ENCODE assay signal across 8 cellular contexts in the genomic region with DNA sequence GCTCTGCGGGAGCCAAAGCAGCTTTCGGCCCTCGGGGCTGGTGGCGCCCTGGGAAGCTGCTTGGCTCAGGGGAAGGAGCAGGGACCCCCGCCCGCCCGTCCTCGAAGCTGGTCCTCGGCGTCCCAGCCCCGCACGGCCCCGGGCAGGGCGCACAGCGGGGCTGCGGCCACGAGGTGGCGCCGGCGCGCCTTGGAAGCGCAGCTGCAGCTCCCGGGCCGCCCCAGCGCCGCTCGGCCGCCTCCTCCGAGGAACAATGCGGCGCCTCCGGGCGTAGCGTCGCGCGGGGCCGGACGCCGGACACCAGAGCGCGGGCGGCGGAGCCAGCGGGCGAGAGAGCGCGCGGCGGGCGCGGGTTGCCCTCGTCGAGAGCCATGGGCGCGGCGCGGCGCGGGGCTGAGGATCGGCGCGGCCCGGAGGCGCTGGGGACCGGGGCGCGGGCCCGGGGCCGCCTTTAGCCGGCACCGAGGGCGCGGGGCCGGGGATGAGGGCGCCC. TPM values are rescaled to one million over a fixed set of nuclear protein-coding genes. Genes with fewer than 3 reads are reported as not detected.
DNase-seq lines count a peak whose midpoint lies in the region; ATAC-seq lines count a peak whose summit lies in the region.

A gene with protein sequence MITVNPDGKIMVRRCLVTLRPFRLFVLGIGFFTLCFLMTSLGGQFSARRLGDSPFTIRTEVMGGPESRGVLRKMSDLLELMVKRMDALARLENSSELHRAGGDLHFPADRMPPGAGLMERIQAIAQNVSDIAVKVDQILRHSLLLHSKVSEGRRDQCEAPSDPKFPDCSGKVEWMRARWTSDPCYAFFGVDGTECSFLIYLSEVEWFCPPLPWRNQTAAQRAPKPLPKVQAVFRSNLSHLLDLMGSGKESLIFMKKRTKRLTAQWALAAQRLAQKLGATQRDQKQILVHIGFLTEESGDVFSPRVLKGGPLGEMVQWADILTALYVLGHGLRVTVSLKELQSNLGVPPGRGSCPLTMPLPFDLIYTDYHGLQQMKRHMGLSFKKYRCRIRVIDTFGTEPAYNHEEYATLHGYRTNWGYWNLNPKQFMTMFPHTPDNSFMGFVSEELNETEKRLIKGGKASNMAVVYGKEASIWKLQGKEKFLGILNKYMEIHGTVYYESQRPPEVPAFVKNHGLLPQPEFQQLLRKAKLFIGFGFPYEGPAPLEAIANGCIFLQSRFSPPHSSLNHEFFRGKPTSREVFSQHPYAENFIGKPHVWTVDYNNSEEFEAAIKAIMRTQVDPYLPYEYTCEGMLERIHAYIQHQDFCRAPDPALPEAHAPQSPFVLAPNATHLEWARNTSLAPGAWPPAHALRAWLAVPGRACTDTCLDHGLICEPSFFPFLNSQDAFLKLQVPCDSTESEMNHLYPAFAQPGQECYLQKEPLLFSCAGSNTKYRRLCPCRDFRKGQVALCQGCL (plus strand): TSS at position 229 of the 493 bp plus-strand sequence. CDS start 626 bp downstream, outside the sequence.

- peak within 1 kb of the TSS; percentile 62 for H4K91ac ChIP-seq in mesenchymal stem cell (ENCODE audit: low read length)

- peak within 1 kb of the TSS; percentile 67 for H3K9ac ChIP-seq in mesenchymal stem cell (ENCODE audit: low read length)

- H3K36me3 ChIP-seq in mesenchymal stem cell (ENCODE audit: control insufficient read depth in 1 of 2, insufficient read depth in 2 of 2, low read depth in 1 of 2, low read length in 2 of 2), result no peaks in the 10 kb centered on the region

- peak within 1 kb of the TSS; percentile 73 for H2BK15ac ChIP-seq in mesenchymal stem cell (ENCODE audit: low read depth, poor library complexity, severe bottlenecking)

- H2BK12ac ChIP-seq in mesenchymal stem cell (ENCODE audit: low read length in 2 of 2), result peak within 1 kb of the TSS; percentile 20 to 51

- H2BK120ac ChIP-seq in mesenchymal stem cell (ENCODE audit: low read depth, low read length), result no peak within 1 kb of the TSS

- no peak within 1 kb of the TSS for H2BK5ac ChIP-seq in mesenchymal stem cell (ENCODE audit: low read depth, low read length, poor library complexity, severe bottlenecking)

- H2AFZ ChIP-seq in mesenchymal stem cell (ENCODE audit: low read depth, low read length), result peak within 1 kb of the TSS; percentile 88

- H3K27ac ChIP-seq in mesenchymal stem cell (ENCODE audit: low read length, poor library complexity, severe bottlenecking), result peak within 1 kb of the TSS; percentile 27

- peaks cover 27 to 54% of the 10 kb centered on the region in 2 donors for H3K27me3 Mint-ChIP-seq in effector memory CD8-positive, alpha-beta T cell

- 0% methylated on average over 9 of the region's 76 CpGs for WGBS in mesenchymal stem cell

- no peak within 1 kb of the TSS for H3K27ac Mint-ChIP-seq in effector memory CD8-positive, alpha-beta T cell

- ATAC-seq in HG02798 (IDR thresholded peaks at IDR 0.05; ENCODE audit: poor library complexity, unreplicated experiment) (peak; percentile 77), GM21526 (IDR thresholded peaks at IDR 0.05; ENCODE audit: low FRiP score, unreplicated experiment) (no peak)
- ATAC-seq in effector memory CD8-positive, alpha-beta T cell (replicated peaks), result peak; percentile 96

- no peak within 1 kb of the TSS for H2AK5ac ChIP-seq in mesenchymal stem cell (ENCODE audit: low read length, severe bottlenecking)

- H3K4ac ChIP-seq in mesenchymal stem cell (ENCODE audit: low read depth in 1 of 2, low read length in 2 of 2), result peak within 1 kb of the TSS in 1 of 2 experiments; percentile 17

- peak within 1 kb of the TSS in 1 of 2 experiments; percentile 82 for H3K18ac ChIP-seq in mesenchymal stem cell (ENCODE audit: low read depth in 1 of 2, low read length in 2 of 2)

- peak within 1 kb of the TSS; percentile 50 to 62 for H3K4me3 ChIP-seq in mesenchymal stem cell (ENCODE audit: insufficient read depth in 1 of 2, low read depth in 1 of 2, low read length in 2 of 2)

- no peak within 1 kb of the TSS for H3K23ac ChIP-seq in mesenchymal stem cell (ENCODE audit: low read length in 2 of 2)

- peaks cover 5 to 6% of the 10 kb centered on the region in 2 donors for H3K4me1 Mint-ChIP-seq in effector memory CD8-positive, alpha-beta T cell (ENCODE audit: low read depth in 2 of 2)

- H4K8ac ChIP-seq in mesenchymal stem cell (ENCODE audit: low read length), result peak within 1 kb of the TSS; percentile 5

- peaks cover 4% of the 10 kb centered on the region for H3K36me3 Mint-ChIP-seq in effector memory CD8-positive, alpha-beta T cell (ENCODE audit: insufficient read depth)

- H3K27me3 ChIP-seq in mesenchymal stem cell (ENCODE audit: control insufficient read depth in 1 of 2, insufficient read depth in 1 of 2, low read length in 2 of 2), result peaks cover 11 to 38% of the 10 kb centered on the region in 2 experiments

- H3K9me3 ChIP-seq in mesenchymal stem cell (ENCODE audit: control insufficient read depth, low read length), result no peaks in the 10 kb centered on the region

- H3K4me3 Mint-ChIP-seq in effector memory CD8-positive, alpha-beta T cell, result peak within 1 kb of the TSS; percentile 75 to 78

- no peaks in the 10 kb centered on the region for H3K9me3 Mint-ChIP-seq in effector memory CD8-positive, alpha-beta T cell

- H3K4me1 ChIP-seq in mesenchymal stem cell (ENCODE audit: control insufficient read depth, insufficient read depth, low read depth, low read length), result peaks cover 53% of the 10 kb centered on the region

- DNase-seq in ELR (ENCODE audit: low read depth), result peak; percentile 92
- peak; percentile 57 for DNase-seq in NCI-H510A treated with DMSO at 0.1 percent for 48 hours (lab: John Stamatoyannopoulos, UW)
- peak; percentile 43 to 54 for DNase-seq in activated CD8-positive, alpha-beta memory T cell treated with anti-CD3 and anti-CD28 coated beads for 4 hours (ENCODE audit: low read depth in 2 of 2)
- peak; percentile 70 to 79 (median 74) for DNase-seq in effector memory CD8-positive, alpha-beta T cell
- DNase-seq in mesenchymal stem cell, result peak; percentile 73
- peak; percentile 45 for DNase-seq in stimulated activated CD8-positive, alpha-beta memory T cell treated with anti-CD3 and anti-CD28 coated beads, Interleukin-15, amount 100 ng/mL, for 1 hour (ENCODE audit: low read depth)

- H3K4me2 ChIP-seq in mesenchymal stem cell (ENCODE audit: low read length, poor library complexity, severe bottlenecking), result peak within 1 kb of the TSS; percentile 72

- H3K79me1 ChIP-seq in mesenchymal stem cell (replicated peaks; ENCODE audit: low read length, poor library complexity, severe bottlenecking), result no peaks in the 10 kb centered on the region

- peak within 1 kb of the TSS in 1 of 2 experiments; percentile 44 for H3K14ac ChIP-seq in mesenchymal stem cell (ENCODE audit: low read length in 2 of 2)

RNA-seq across cellular contexts. Expression of the gene that starts here (rescaled TPM):
- polyA plus RNA-seq in mesenchymal stem cell (2013, experiment 1 of 2), result 0.94 TPM
- 1.1 TPM for polyA plus RNA-seq in mesenchymal stem cell (2013, experiment 2 of 2)
